In genomic region chr2:120344991-120345975, GRCh38 we compare ENCODE assay signal across 7 cellular contexts. TPM values are rescaled to one million over a fixed set of nuclear protein-coding genes. Genes with fewer than 3 reads are reported as not detected.
DNase-seq lines count a peak whose midpoint lies in the region; ATAC-seq, FAIRE-seq and TF ChIP-seq lines count a peak whose summit lies in the region.

No MANE protein-coding gene starts in this region.

- H3K4me1 ChIP-seq in vagina (peaks cover 40% of the 10 kb centered on the region), kidney (ENCODE audit: control insufficient read depth in 1 of 2, insufficient read depth in 1 of 2, low read depth in 1 of 2, low read length in 2 of 2) (peaks cover 2 to 12% of the 10 kb centered on the region in 2 donors)

- no peak overlapping the region for H3K9ac ChIP-seq in kidney (ENCODE audit: low read length in 2 of 2)

- ATAC-seq in central memory CD8-positive, alpha-beta T cell (replicated peaks; ENCODE audit: extremely low read depth, poor library complexity, severe bottlenecking), result peak; percentile 16
- ATAC-seq in memory B cell (ENCODE audit: low read depth), result peak; percentile 33

- H3K27me3 ChIP-seq in vagina, result no peaks in the 10 kb centered on the region

- no peak for TF ChIP-seq CTCF in vagina (IDR thresholded peaks at IDR 0.05)
- TF ChIP-seq CTCF in kidney (IDR thresholded peaks at IDR 0.05; ENCODE audit: borderline replicate concordance, extremely low read depth, insufficient read depth), result no peak

- intact Hi-C loops in vagina (cut with DNase I) (loop anchor here (10.0 kb wide), 1 partner anchor 740 kb away; no protein-coding TSS in a partner anchor), kidney (cut with DNase I) (loop anchor here (5.0 kb wide), 1 partner anchor 337 kb away; no protein-coding TSS in a partner anchor)

- H3K27ac ChIP-seq in vagina (peak overlapping the region; percentile 86), kidney (ENCODE audit: low read depth in 2 of 2, low read length in 2 of 2) (no peak overlapping the region)

- H3K27me3 Mint-ChIP-seq in central memory CD8-positive, alpha-beta T cell, result peaks cover 74% of the 10 kb centered on the region
- peaks cover 23% of the 10 kb centered on the region for H3K27me3 Mint-ChIP-seq in memory B cell

- peaks cover 2% of the 10 kb centered on the region for H3K36me3 Mint-ChIP-seq in central memory CD8-positive, alpha-beta T cell (ENCODE audit: insufficient read depth)
- no peaks in the 10 kb centered on the region for H3K36me3 Mint-ChIP-seq in memory B cell

- DNase-seq in GM03348 (ENCODE audit: low spot score), result peak; percentile 64
- peak; percentile 27 for DNase-seq in NCI-H2171 (lab: John Stamatoyannopoulos, UW)
- DNase-seq in central memory CD8-positive, alpha-beta T cell (ENCODE audit: low spot score in 2 of 2), result no peak
- DNase-seq in memory B cell (ENCODE audit: low spot score in 2 of 2), result peak in 1 of 2 donors; percentile 40
- no peak for DNase-seq in vagina (ENCODE audit: extremely low spot score in 2 of 2)
- no peak for DNase-seq in kidney
- DNase-seq in T-helper 9 cell, result no peak

- no peaks in the 10 kb centered on the region for H3K9me3 Mint-ChIP-seq in central memory CD8-positive, alpha-beta T cell
- H3K9me3 Mint-ChIP-seq in memory B cell, result no peaks in the 10 kb centered on the region

- H3K27ac Mint-ChIP-seq in central memory CD8-positive, alpha-beta T cell (ENCODE audit: low read depth), result no peak overlapping the region
- no peak overlapping the region for H3K27ac Mint-ChIP-seq in memory B cell

- peak overlapping the region; percentile 59 for H3K4me3 Mint-ChIP-seq in central memory CD8-positive, alpha-beta T cell
- peak overlapping the region; percentile 78 for H3K4me3 Mint-ChIP-seq in memory B cell

- H3K36me3 ChIP-seq in vagina (no peaks in the 10 kb centered on the region), kidney (ENCODE audit: control insufficient read depth in 1 of 2, insufficient read depth in 2 of 2, low read length in 2 of 2) (no peaks in the 10 kb centered on the region)

- no peaks in the 10 kb centered on the region for H3K9me3 ChIP-seq in vagina
- no peaks in the 10 kb centered on the region for H3K9me3 ChIP-seq in kidney (ENCODE audit: control insufficient read depth in 1 of 2, low read length in 2 of 2)

- no peak for TF ChIP-seq POLR2A in vagina (IDR thresholded peaks at IDR 0.05)

- H3K4me1 Mint-ChIP-seq in central memory CD8-positive, alpha-beta T cell, result peaks cover 24% of the 10 kb centered on the region
- peaks cover 15% of the 10 kb centered on the region for H3K4me1 Mint-ChIP-seq in memory B cell

- peak overlapping the region; percentile 61 to 76 for H3K4me3 ChIP-seq in vagina
- H3K4me3 ChIP-seq in kidney (ENCODE audit: low read length in 2 of 2), result peak overlapping the region in 1 of 2 donors; percentile 17

- no peak for FAIRE-seq in kidney (lab: Jason Lieb, UNC)

RNA-seq across cellular contexts. Expression of gene INHBB, which starts 0.7 kb away (rescaled TPM):
- total RNA-seq in vagina (19.4 TPM), kidney (3.7 TPM)
- polyA plus RNA-seq in kidney (ENCODE audit: insufficient read depth, low read depth, low replicate concordance), result 0.49 TPM

Comparison
In these comparisons a context has a peak if more than half of its experiments do, and no peak if none do; other contexts are left out.
1. DNase-seq: peak in GM03348 (single experiment) and NCI-H2171 (single experiment); none in central memory CD8-positive, alpha-beta T cell (0 of 2), vagina (0 of 2), kidney (single experiment) and T-helper 9 cell (single experiment).